ENCODE assay signal across 9 cellular contexts in the genomic region with DNA sequence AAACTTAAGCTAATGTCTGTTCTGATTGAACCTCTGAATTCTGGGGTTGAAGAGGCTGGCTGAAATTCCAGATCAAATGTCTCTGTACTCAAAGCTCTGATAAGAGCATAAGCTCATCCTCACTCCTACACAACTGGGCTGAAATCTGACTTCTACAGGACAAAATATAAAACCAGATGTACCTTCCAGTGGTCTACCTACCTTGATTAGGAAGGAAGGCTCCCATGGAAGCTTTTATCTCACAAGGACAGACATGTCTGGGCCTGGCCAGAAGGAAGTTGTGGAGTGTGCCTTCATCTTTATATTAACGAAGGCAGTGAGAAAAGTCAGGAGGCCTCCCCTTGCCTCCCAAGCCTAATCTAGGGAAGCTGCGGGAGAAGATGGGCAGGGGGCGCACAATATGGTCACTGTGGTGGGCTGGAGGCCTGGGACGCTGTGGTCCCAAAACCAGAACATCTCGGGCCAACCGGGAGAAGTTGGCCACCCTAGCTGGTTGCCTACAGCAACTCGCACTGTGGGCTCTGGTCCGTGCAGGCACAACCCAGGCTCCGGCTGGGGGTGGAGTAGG. TPM values are rescaled to one million over a fixed set of nuclear protein-coding genes. Genes with fewer than 3 reads are reported as not detected.
DNase-seq lines count a peak whose midpoint lies in the region; ATAC-seq, FAIRE-seq and TF ChIP-seq lines count a peak whose summit lies in the region.
"Had no signal": no experiment of that assay in that cellular context is flagged by ENCODE, and none has a peak within 500 bp of the region (broad histone marks: within the 10 kb centered on the region; RNA-seq: fewer than 3 reads in every experiment).

No MANE protein-coding gene starts in this region.

- no peak overlapping the region for H3K14ac ChIP-seq in H1 (ENCODE audit: insufficient read length)

- H3K4ac ChIP-seq in H1 (replicated peaks; ENCODE audit: insufficient read length, low read depth, low read length), result no peak overlapping the region

- H3K23ac ChIP-seq in H1 (ENCODE audit: insufficient read length), result no peak overlapping the region

- no peaks in the 10 kb centered on the region for H3K27me3 ChIP-seq in H1 (replicated peaks in 1 of 4; ENCODE audit: control insufficient read depth in 3 of 4, extremely low read depth in 1 of 4, insufficient read depth in 3 of 4, low read length in 3 of 4)

- H2BK5ac ChIP-seq in H1 (ENCODE audit: low read depth, low read length), result no peak overlapping the region; the same call in 1 of the 2 replicates

- peak overlapping the region; percentile 90 for H3K4me3 Mint-ChIP-seq in activated naive CD4-positive, alpha-beta T cell treated with anti-CD3 and anti-CD28 coated beads for 36 hours

- H3K18ac ChIP-seq in H1 (ENCODE audit: extremely low read depth, low read length), result no peak overlapping the region; the same call in 1 of the 2 replicates

- no peak for FAIRE-seq in H1 (lab: Jason Lieb, UNC)
- FAIRE-seq: islet of Langerhans had no signal

- peak overlapping the region; percentile 88; the same call in 1 of the 2 replicates for H4K8ac ChIP-seq in H1 (ENCODE audit: extremely low read depth, insufficient read depth, low read length)

- no peaks in the 10 kb centered on the region for H4K20me1 ChIP-seq in H1 (replicated peaks in 1 of 2; ENCODE audit: control insufficient read depth in 1 of 2, insufficient read depth in 2 of 2, low read length in 2 of 2)

- POLR2A ChIA-PET in H1 (lab: Charles Lee; ENCODE audit: partially characterized antibody), result interaction anchor here (0.5 to 1.7 kb wide), 7 partner anchors 10 to 436 kb away, joined by 3 to 13 read pairs (median 3); a partner anchor contains a TSS

- TF ChIP-seq POLR2A in H1 (IDR thresholded peaks at IDR 0.05; ENCODE audit: control extremely low read depth in 1 of 2, low read depth in 2 of 2, low read length in 2 of 2), result no peak

- H2BK12ac ChIP-seq in H1 (ENCODE audit: low read depth, low read length), result no peak overlapping the region; the same call in 1 of the 2 replicates

- TF ChIP-seq RAD21 in H1 (IDR thresholded peaks at IDR 0.05 in 1 of 2, conservative IDR thresholded peaks at IDR 0.05 in 1 of 2; ENCODE audit: low read depth in 2 of 2, low read length in 2 of 2), result no peak

- H3K9ac ChIP-seq in H1 (replicated peaks in 1 of 4; ENCODE audit: extremely low read depth in 1 of 4, low read depth in 3 of 4, low read length in 3 of 4), result peak overlapping the region in 3 of 4 experiments; percentile 32 to 67 (median 34); a peak in 5 of 7 replicates

- CTCF ChIA-PET in activated naive CD4-positive, alpha-beta T cell treated with anti-CD3 and anti-CD28 coated beads for 36 hours (lab: Charles Lee), result interaction anchor here (0.6 to 1.6 kb wide), 5 partner anchors 11 to 128 kb away, joined by 3 to 7 read pairs (median 4); a partner anchor contains a TSS
- CTCF ChIA-PET in H1 (lab: Charles Lee; ENCODE audit: partially characterized antibody), result interaction anchor here (0.7 to 1.6 kb wide), 8 partner anchors 11 to 219 kb away, joined by 3 to 6 read pairs (median 3); a partner anchor contains a TSS

- no peak overlapping the region for H2BK20ac ChIP-seq in H1 (ENCODE audit: low read length)

- H3K56ac ChIP-seq in H1 (replicated peaks; ENCODE audit: insufficient read length, low read depth, low read length), result no peak overlapping the region

- peak overlapping the region; percentile 17 for H4K91ac ChIP-seq in H1 (replicated peaks; ENCODE audit: insufficient read length, low read length)

- no peaks in the 10 kb centered on the region for H3K79me2 ChIP-seq in H1 (ENCODE audit: control insufficient read depth in 1 of 2, insufficient read depth in 2 of 2, low read length in 2 of 2)

- no peak overlapping the region for H2AK5ac ChIP-seq in H1 (ENCODE audit: low read depth, low read length)

- peak overlapping the region; percentile 70; the same call in 1 of the 2 replicates for H2AFZ ChIP-seq in H1 (ENCODE audit: low read length)

- no peaks in the 10 kb centered on the region for H3K9me3 ChIP-seq in H1 (ENCODE audit: insufficient read depth in 2 of 2, low read depth in 1 of 2, low read length in 1 of 2)

- H3K79me1 ChIP-seq in H1 (ENCODE audit: low read depth, low read length), result no peaks in the 10 kb centered on the region

- H2BK15ac ChIP-seq in H1 (ENCODE audit: low read length), result no peak overlapping the region

- H3K23me2 ChIP-seq in H1 (ENCODE audit: low read depth, low read length), result peaks cover 10% of the 10 kb centered on the region; the same call in 1 of the 2 replicates

- peaks cover 48% of the 10 kb centered on the region for H3K4me1 Mint-ChIP-seq in activated naive CD4-positive, alpha-beta T cell treated with anti-CD3 and anti-CD28 coated beads for 36 hours (ENCODE audit: low read depth)

- H3K4me1 ChIP-seq in H1 (replicated peaks in 1 of 4; ENCODE audit: control insufficient read depth in 3 of 4, insufficient read depth in 4 of 4, low read length in 3 of 4), result peaks cover 0 to 2% (median 0%) of the 10 kb centered on the region in 4 experiments; a peak in 2 of 7 replicates

- H3K27me3 Mint-ChIP-seq in activated naive CD4-positive, alpha-beta T cell treated with anti-CD3 and anti-CD28 coated beads for 36 hours (ENCODE audit: low read depth), result no peaks in the 10 kb centered on the region

- H3K4me3 ChIP-seq in H1 (ENCODE audit: extremely low read depth in 1 of 4, insufficient read depth in 2 of 4, low read depth in 3 of 4, low read length in 4 of 4), result peak overlapping the region; percentile 53 to 71 (median 65)

- intact Hi-C loops in activated naive CD4-positive, alpha-beta T cell treated with anti-CD3 and anti-CD28 coated beads for 36 hours (cut with micrococcal nuclease), result loop anchor here (1.0 to 10.0 kb wide), 9 partner anchors 10 to 1330 kb away; a partner anchor contains a TSS

- no peak overlapping the region for H2BK120ac ChIP-seq in H1 (replicated peaks; ENCODE audit: low read depth, low read length)

- no peak for DNase-seq in activated naive CD4-positive, alpha-beta T cell treated with anti-CD3 and anti-CD28 coated beads for 36 hours
- DNase-seq in activated naive CD4-positive, alpha-beta T cell treated with anti-CD3 and anti-CD28 coated beads, Interleukin-2, amount 50 U/mL, for 16 hours, result no peak
- DNase-seq in OCI-M1 (lab: John Stamatoyannopoulos, UW) (peak; percentile 85), H1 (ENCODE audit: low read depth in 1 of 2, low spot score in 2 of 2) (no peak), omental fat pad (ENCODE audit: low spot score) (no peak), NOMO-1 (lab: John Stamatoyannopoulos, UW; ENCODE audit: unreplicated experiment in 2 of 2) (no peak), H4 (ENCODE audit: low spot score) (no peak)

- no peak overlapping the region for H3K27ac ChIP-seq in H1 (ENCODE audit: low read depth, low read length)

- H3K36me3 Mint-ChIP-seq in activated naive CD4-positive, alpha-beta T cell treated with anti-CD3 and anti-CD28 coated beads for 36 hours (ENCODE audit: low read depth), result peaks cover 6% of the 10 kb centered on the region

- H3K27ac Mint-ChIP-seq in activated naive CD4-positive, alpha-beta T cell treated with anti-CD3 and anti-CD28 coated beads for 36 hours, result peak overlapping the region; percentile 91

- no peaks in the 10 kb centered on the region for H3K9me3 Mint-ChIP-seq in activated naive CD4-positive, alpha-beta T cell treated with anti-CD3 and anti-CD28 coated beads for 36 hours

- TF ChIP-seq CTCF in H1 (IDR thresholded peaks at IDR 0.05; ENCODE audit: control extremely low read depth in 1 of 3, insufficient read depth in 1 of 3, low read depth in 1 of 3, low read length in 3 of 3), result no peak
- TF ChIP-seq CTCF in omental fat pad (IDR thresholded peaks at IDR 0.05), result no peak

- peak; percentile 1 for ATAC-seq in omental fat pad (ENCODE audit: low FRiP score)
- no peak for ATAC-seq in HG02759 (IDR thresholded peaks at IDR 0.05; ENCODE audit: unreplicated experiment)

- no peaks in the 10 kb centered on the region; a peak in 1 of 8 replicates for H3K36me3 ChIP-seq in H1 (ENCODE audit: control insufficient read depth in 2 of 4, insufficient read depth in 4 of 4, low read length in 3 of 4)

- 13% methylated on average over 9 of the region's 9 CpGs; no CpG with 5 or more reads in 1 of the 2 experiments for WGBS in H1 (ENCODE audit: extremely low coverage in 1 of 2, insufficient coverage in 1 of 2, insufficient read length in 1 of 2, insufficient replicate concordance in 2 of 2, low coverage in 1 of 2, low lambda C conversion rate in 2 of 2, missing lambda C conversion rate in 1 of 2), 2 experiments

- TF ChIP-seq EP300 in H1 (IDR thresholded peaks at IDR 0.05; ENCODE audit: borderline replicate concordance in 1 of 2, low read depth in 2 of 2, low read length in 2 of 2), result no peak

- no peak overlapping the region for H4K5ac ChIP-seq in H1 (ENCODE audit: insufficient read length, low read depth, low read length)

- peak overlapping the region; percentile 80 to 81 for H3K4me2 ChIP-seq in H1 (ENCODE audit: insufficient read depth in 1 of 2, low read depth in 2 of 2, low read length in 2 of 2)

TF ChIP-seq in H1, 55 proteins besides CTCF, POLR2A, EP300 and RAD21 (continues in another document):
- TF ChIP-seq SIRT6 (IDR thresholded peaks at IDR 0.05; ENCODE audit: low read length), result no peak
- no peak for TF ChIP-seq YY1 (IDR thresholded peaks at IDR 0.05; ENCODE audit: low read depth, low read length)
- TF ChIP-seq RNF2 (IDR thresholded peaks at IDR 0.05; ENCODE audit: borderline replicate concordance, low read depth, low read length, missing control alignments, poor library complexity, severe bottlenecking), result no peak
- TF ChIP-seq NRF1 (IDR thresholded peaks at IDR 0.05; ENCODE audit: low read depth, low read length), result no peak
- TF ChIP-seq TAF1 (IDR thresholded peaks at IDR 0.05; ENCODE audit: low read depth, low read length), result no peak
- TF ChIP-seq TAF7 (optimal IDR thresholded peaks at IDR 0.05; ENCODE audit: borderline replicate concordance, low read depth, low read length), result no peak
- no peak for TF ChIP-seq ASH2L (IDR thresholded peaks at IDR 0.05; ENCODE audit: low read length)
- TF ChIP-seq TEAD4 (IDR thresholded peaks at IDR 0.05; ENCODE audit: low read depth, low read length), result no peak

RNA-seq across cellular contexts. Expression of a gene that starts 55.6 kb away (rescaled TPM):
- 1 to 10 TPM; 8.7 to 9.0 TPM for total RNA-seq in activated naive CD4-positive, alpha-beta T cell treated with anti-CD3 and anti-CD28 coated beads for 36 hours
- 9.4 and 10.2 TPM in 2 replicates for total RNA-seq in H1 (2021; fragmentation: NEBNext Ultra II Directional; extraction: Animal tissue kit (Norgen Biotek cat#: 25700))
- 2.7 and 3.3 TPM in 2 replicates for polyA plus RNA-seq in H1 (2011; rRNA removed)
- 1.1 TPM for polyA plus RNA-seq in H1 (2011; cell fraction: cytosol; rRNA removed)
- polyA plus RNA-seq in H1 (2011; cell fraction: nucleus; rRNA removed), result 4.9 TPM
- 1.5 to 4.0 TPM (median 2.0 TPM) in 4 replicates for polyA plus RNA-seq in H1 (2012, experiment 1 of 2)
- polyA plus RNA-seq in H1 (2012, experiment 2 of 2), result not detected
- 1.8 TPM for polyA plus RNA-seq in H1 (2013, experiment 1 of 2)
- polyA plus RNA-seq in H1 (2013, experiment 2 of 2), result 0.90 TPM
- polyA minus RNA-seq in H1 (2011; rRNA and poly(A)+ RNA removed), result 6.2 and 9.5 TPM in 2 replicates
- 6.2 TPM for polyA minus RNA-seq in H1 (2011; cell fraction: cytosol; rRNA and poly(A)+ RNA removed)
- 22.2 TPM for polyA minus RNA-seq in H1 (2011; cell fraction: nucleus; rRNA and poly(A)+ RNA removed)
- 1 to 10 TPM; 1.3 to 6.5 (median 4.1) TPM for total RNA-seq in omental fat pad
- 5.9 and 11.4 TPM in 2 replicates for total RNA-seq in H4 (2014; rRNA removed; shearing (Covaris generic))
